Comparison of ENCODE assay signal across 31 cellular contexts in the genomic region with DNA sequence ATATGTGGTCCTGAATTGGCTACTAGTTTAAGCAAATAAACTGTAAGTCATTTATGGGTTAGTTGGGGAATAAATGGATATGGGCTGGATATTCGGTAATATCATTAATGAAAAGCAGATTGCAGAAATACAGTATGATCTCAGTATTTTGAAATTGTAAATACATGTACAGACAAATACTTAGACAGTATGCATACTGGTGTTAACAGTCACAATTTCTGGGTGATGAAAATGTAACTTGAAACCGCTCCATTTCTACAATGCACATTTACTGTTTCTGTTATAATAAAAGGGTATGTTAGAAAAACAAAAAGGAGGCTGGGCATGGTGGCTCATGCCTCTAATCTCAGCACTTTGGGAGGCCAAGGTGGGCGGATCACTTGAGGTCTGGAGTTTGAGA. TPM values are rescaled to one million over a fixed set of nuclear protein-coding genes. Genes with fewer than 3 reads are reported as not detected.
"Had no signal": no experiment of that assay in that cellular context is flagged by ENCODE, and none has a peak within 500 bp of the region (broad histone marks: within the 10 kb centered on the region; RNA-seq: fewer than 3 reads in every experiment).

No MANE protein-coding gene starts in this region.

- H3K9ac ChIP-seq: KMS-11 had no signal

- H3K27ac ChIP-seq: adrenal gland, body of pancreas, breast epithelium, KMS-11, PC-9, RWPE1 had no signal

- H2AFZ ChIP-seq: PC-9 had no signal

- ATAC-seq: activated CD8-positive, alpha-beta T cell treated with anti-CD3 and anti-CD28 coated beads for 36 hours; body of pancreas had no signal

- H3K27me3 Mint-ChIP-seq: activated CD4-positive, alpha-beta T cell treated with anti-CD3 and anti-CD28 coated beads, Interleukin-2, amount 10 ng/mL, durations not matched to agents 24 days and 14 days; activated CD8-positive, alpha-beta T cell treated with anti-CD3 and anti-CD28 coated beads for 36 hours; activated naive CD4-positive, alpha-beta T cell treated with anti-CD3 and anti-CD28 coated beads, Interleukin-2, amount 50 U/mL, for 24 hours; activated T-cell treated with anti-CD3 and anti-CD28 coated beads, Interleukin-2, amount 50 U/mL, for 24 hours had no signal

- H3K4me3 ChIP-seq: adrenal gland, body of pancreas, breast epithelium, PC-9 had no signal

- DNase-seq: activated CD4-positive, alpha-beta T cell treated with anti-CD3 and anti-CD28 coated beads, Interleukin-2, amount 10 ng/mL, durations not matched to agents 24 days and 14 days; activated CD4-positive, alpha-beta T cell treated with anti-CD3 and anti-CD28 coated beads, Interleukin-2, amount 50 U/mL, for 4 hours; activated CD8-positive, alpha-beta T cell treated with anti-CD3 and anti-CD28 coated beads for 36 hours; activated gamma-delta T cell; activated naive CD4-positive, alpha-beta T cell treated with Interleukin-2 at 50 U/mL for 16 hours; activated T-cell treated with anti-CD3 and anti-CD28 coated beads, Interleukin-2, amount 50 U/mL, for 24 hours; adrenal gland; body of pancreas; caudate nucleus; MM.1S; MV-4-11; NCI-H1092; NCI-H1436 treated with DMSO at 0.1 percent for 48 hours; NCI-H187; NCI-H2029 treated with DMSO at 0.1 percent for 48 hours; NCI-H2107; NCI-H2171; NCI-H510A; NCI-H526; NCI-H748 treated with DMSO at 0.1 percent for 48 hours; NK-92 treated with Interleukin-12 subunit alpha and Interleukin-12 subunit beta, amount 100 ng/mL, for 24 hours; PC-9; Right ventricle myocardium superior; T1000 had no signal

- H3K4me2 ChIP-seq: KMS-11, PC-9 had no signal

- H3K4me3 Mint-ChIP-seq: activated CD4-positive, alpha-beta T cell treated with anti-CD3 and anti-CD28 coated beads, Interleukin-2, amount 10 ng/mL, durations not matched to agents 24 days and 14 days; activated CD8-positive, alpha-beta T cell treated with anti-CD3 and anti-CD28 coated beads for 36 hours; activated naive CD4-positive, alpha-beta T cell treated with anti-CD3 and anti-CD28 coated beads, Interleukin-2, amount 50 U/mL, for 24 hours; activated T-cell treated with anti-CD3 and anti-CD28 coated beads, Interleukin-2, amount 50 U/mL, for 24 hours had no signal

- H3K27ac Mint-ChIP-seq: activated CD4-positive, alpha-beta T cell treated with anti-CD3 and anti-CD28 coated beads, Interleukin-2, amount 10 ng/mL, durations not matched to agents 24 days and 14 days; activated CD8-positive, alpha-beta T cell treated with anti-CD3 and anti-CD28 coated beads for 36 hours; activated naive CD4-positive, alpha-beta T cell treated with anti-CD3 and anti-CD28 coated beads, Interleukin-2, amount 50 U/mL, for 24 hours; activated T-cell treated with anti-CD3 and anti-CD28 coated beads, Interleukin-2, amount 50 U/mL, for 24 hours; activated T-helper 2 cell treated with anti-CD3 and anti-CD28 coated beads, Interferon-gamma antibody, Interleukin-2, Interleukin-4, amounts not matched to agents 10 μg/mL and 5 μg/mL and 100 μg/mL, durations not matched to agents 14 hours and 24 hours and 36 hours had no signal

- H3K9me3 ChIP-seq: adrenal gland, body of pancreas had no signal

- H3K4me1 Mint-ChIP-seq: activated CD4-positive, alpha-beta T cell treated with anti-CD3 and anti-CD28 coated beads, Interleukin-2, amount 10 ng/mL, durations not matched to agents 24 days and 14 days; activated naive CD4-positive, alpha-beta T cell treated with anti-CD3 and anti-CD28 coated beads, Interleukin-2, amount 50 U/mL, for 24 hours had no signal

- H3K4me1 ChIP-seq: adrenal gland, body of pancreas, breast epithelium had no signal

- H3K27me3 ChIP-seq: adrenal gland, body of pancreas, breast epithelium had no signal

- H3K36me3 ChIP-seq: adrenal gland had no signal

RNA-seq across cellular contexts. Expression of a gene that starts 31.3 kb away (rescaled TPM):
- total RNA-seq: activated CD8-positive, alpha-beta T cell treated with anti-CD3 and anti-CD28 coated beads for 36 hours; OCI-LY7; T-helper 1 cell treated with Interleukin-12 subunit alpha and Interleukin-12 subunit beta and Interleukin-4 antibody, amounts not matched to agents 30 ng/mL and 1 ng/mL, for 36 hours had no signal
